Comparison of ENCODE assay signal across 1 cellular context in the genomic region with DNA sequence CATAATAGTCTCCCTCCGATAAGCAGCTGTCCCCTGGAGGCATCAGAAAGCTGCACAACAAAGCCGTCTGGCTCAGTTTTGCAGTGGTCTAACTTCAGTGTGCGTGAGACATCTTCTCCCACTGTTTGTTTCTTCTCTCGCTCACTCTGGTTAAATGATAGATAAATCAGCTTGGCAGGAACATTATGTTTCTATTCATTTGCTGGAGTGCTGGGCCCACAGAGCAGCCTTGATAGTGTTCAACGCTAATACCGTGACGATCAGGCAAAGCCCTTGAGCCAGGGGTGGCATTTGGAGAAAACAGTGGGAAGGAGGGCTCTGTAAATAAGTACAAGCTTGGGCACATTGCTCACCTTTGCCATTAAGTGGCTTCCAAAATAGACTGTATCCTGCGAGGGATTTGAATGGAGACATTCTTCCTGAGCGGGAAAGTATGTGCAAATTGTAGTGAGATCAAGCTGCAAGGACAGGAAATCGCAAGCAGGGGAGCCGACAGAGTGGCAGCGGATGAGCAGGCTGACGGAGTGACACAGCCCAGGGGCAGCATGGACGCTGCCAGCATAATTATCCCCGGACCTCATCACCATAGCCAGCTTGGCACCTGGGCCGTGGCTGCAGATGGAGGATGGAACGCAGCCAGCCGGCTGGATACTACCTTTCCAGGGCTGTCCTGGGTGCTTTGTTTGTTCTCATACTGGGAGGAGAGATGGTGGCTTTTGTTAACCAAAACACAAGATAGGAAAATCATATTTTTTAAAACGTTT.
TF ChIP-seq lines count a peak whose summit lies in the region.

No MANE protein-coding gene starts in this region.

TF ChIP-seq in H1, 55 proteins besides CTCF, POLR2A, EP300 and RAD21:
- no peak for TF ChIP-seq RFX5 (IDR thresholded peaks at IDR 0.05; ENCODE audit: borderline replicate concordance, low read depth, low read length)
- no peak for TF ChIP-seq GTF2F1 (IDR thresholded peaks at IDR 0.05; ENCODE audit: borderline replicate concordance, low read depth, low read length)
- TF ChIP-seq, protein P1, sequence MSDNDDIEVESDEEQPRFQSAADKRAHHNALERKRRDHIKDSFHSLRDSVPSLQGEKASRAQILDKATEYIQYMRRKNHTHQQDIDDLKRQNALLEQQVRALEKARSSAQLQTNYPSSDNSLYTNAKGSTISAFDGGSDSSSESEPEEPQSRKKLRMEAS (IDR thresholded peaks at IDR 0.05) = no peak
- TF ChIP-seq POU5F1 (IDR thresholded peaks at IDR 0.05; ENCODE audit: low read depth, low read length) = no peak
- no peak for TF ChIP-seq NANOG (IDR thresholded peaks at IDR 0.05; ENCODE audit: insufficient read depth, low read depth, low read length, poor library complexity, severe bottlenecking)
- no peak for TF ChIP-seq CHD2 (IDR thresholded peaks at IDR 0.05; ENCODE audit: low read length)
- no peak for TF ChIP-seq BCL11A (IDR thresholded peaks at IDR 0.05; ENCODE audit: low read depth in 2 of 2, low read length in 2 of 2)
TF ChIP-seq in H1: peak in this region for 0.
